In the genomic region with DNA sequence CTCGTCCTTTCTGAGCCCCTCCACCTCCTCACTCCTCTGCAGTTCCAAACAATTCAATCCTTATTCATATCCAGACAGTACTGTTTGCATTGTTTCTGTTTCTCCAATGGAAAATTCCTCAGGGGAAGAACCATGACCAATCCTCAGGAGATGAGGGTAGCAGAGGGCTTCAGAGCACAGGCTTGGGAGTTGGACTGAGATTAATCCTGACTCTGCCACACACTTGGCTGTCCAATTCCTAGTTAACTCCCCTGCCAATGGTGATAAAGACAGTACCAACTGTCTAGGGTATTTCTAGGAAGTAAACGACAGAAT, we compare ENCODE assay signal across 28 cellular contexts. TPM values are rescaled to one million over a fixed set of nuclear protein-coding genes. Genes with fewer than 3 reads are reported as not detected.
A peak's percentile ranks its signal among the peaks of the same experiment; 100 is the strongest.
DNase-seq lines count a peak whose midpoint lies in the region; ATAC-seq and TF ChIP-seq lines count a peak whose summit lies in the region.
"Had no signal": no experiment of that assay in that cellular context is flagged by ENCODE, and none has a peak within 500 bp of the region (broad histone marks: within the 10 kb centered on the region; RNA-seq: fewer than 3 reads in every experiment).

No MANE protein-coding gene starts in this region.

- H3K36me3 ChIP-seq in DOHH2 (ENCODE audit: control insufficient read depth, low read length) (peaks cover 13% of the 10 kb centered on the region; the same call in 1 of the 2 replicates), suprapubic skin (no peaks in the 10 kb centered on the region)
- H3K36me3 ChIP-seq: gastroesophageal sphincter had no signal

- no peaks in the 10 kb centered on the region for H3K27me3 Mint-ChIP-seq in activated T-helper 17 cell treated with anti-CD3 and anti-CD28 coated beads, Interleukin-2, amount 50 U/mL, for 72 hours
- H3K27me3 Mint-ChIP-seq: activated CD4-positive, alpha-beta T cell treated with anti-CD3 and anti-CD28 coated beads, Interleukin-2, amount 10 ng/mL, durations not matched to agents 7 days and 5 days; naive thymus-derived CD4-positive, alpha-beta T cell; progenitor cell of endocrine pancreas had no signal

- no peak overlapping the region for H3K4me3 Mint-ChIP-seq in activated T-helper 17 cell treated with anti-CD3 and anti-CD28 coated beads, Interleukin-2, amount 50 U/mL, for 72 hours
- H3K4me3 Mint-ChIP-seq in stimulated activated effector memory CD8-positive, alpha-beta T cell treated with anti-CD3 and anti-CD28 coated beads, Interleukin-12 subunit alpha, Interleukin-12 subunit beta, amount 100 ng/mL, for 72 hours = no peak overlapping the region
- H3K4me3 Mint-ChIP-seq: activated CD4-positive, alpha-beta T cell treated with anti-CD3 and anti-CD28 coated beads, Interleukin-2, amount 10 ng/mL, durations not matched to agents 7 days and 5 days; activated T-helper 1 cell treated with anti-CD3 and anti-CD28 coated beads, Interleukin-12 subunit alpha, Interleukin-12 subunit beta, Interleukin-2, Interleukin-4 antibody, amounts not matched to agents 30 ng/mL and 10 ng/mL and 1 ng/mL, durations not matched to agents 14 hours and 24 hours and 36 hours; CD8-positive, alpha-beta memory T cell; naive thymus-derived CD4-positive, alpha-beta T cell had no signal

- WGBS in suprapubic skin = 61% methylated on average over 2 of the region's 2 CpGs

- H3K36me3 Mint-ChIP-seq in activated T-helper 17 cell treated with anti-CD3 and anti-CD28 coated beads, Interleukin-2, amount 50 U/mL, for 72 hours (ENCODE audit: low read depth) = no peaks in the 10 kb centered on the region
- peaks cover 16% of the 10 kb centered on the region for H3K36me3 Mint-ChIP-seq in stimulated activated effector memory CD8-positive, alpha-beta T cell treated with anti-CD3 and anti-CD28 coated beads, Interleukin-12 subunit alpha, Interleukin-12 subunit beta, amount 100 ng/mL, for 72 hours
- H3K36me3 Mint-ChIP-seq: activated naive CD4-positive, alpha-beta T cell treated with anti-CD3 and anti-CD28 coated beads, Interleukin-2, amount 50 U/mL, for 72 hours had no signal

- H3K27me3 ChIP-seq in DOHH2 (ENCODE audit: control insufficient read depth, low read length) (no peaks in the 10 kb centered on the region), suprapubic skin (no peaks in the 10 kb centered on the region)
- H3K27me3 ChIP-seq: gastroesophageal sphincter, testis had no signal

- H3F3A ChIP-seq in DOHH2 (ENCODE audit: control insufficient read depth, insufficient read depth) = peaks cover 4% of the 10 kb centered on the region; the same call in 1 of the 2 replicates

- no peak overlapping the region for H3K27ac ChIP-seq in DOHH2 (ENCODE audit: low read depth, low read length)
- no peak overlapping the region for H3K27ac ChIP-seq in suprapubic skin
- H3K27ac ChIP-seq: gastroesophageal sphincter, testis had no signal

- H3K4me1 ChIP-seq in DOHH2 (ENCODE audit: control insufficient read depth, low read length) (peaks cover 58% of the 10 kb centered on the region), suprapubic skin (peaks cover 7% of the 10 kb centered on the region)
- H3K4me1 ChIP-seq: testis had no signal

- ATAC-seq in activated T-helper 17 cell treated with anti-CD3 and anti-CD28 coated beads, Interleukin-2, amount 50 U/mL, for 72 hours (replicated peaks) = no peak
- no peak for ATAC-seq in stimulated activated effector memory CD8-positive, alpha-beta T cell treated with anti-CD3 and anti-CD28 coated beads, Interleukin-12 subunit alpha, Interleukin-12 subunit beta, amount 100 ng/mL, for 72 hours
- ATAC-seq in GM18858 (IDR thresholded peaks at IDR 0.05; ENCODE audit: unreplicated experiment) (no peak), HG03175 (IDR thresholded peaks at IDR 0.05; ENCODE audit: unreplicated experiment) (no peak)
- ATAC-seq: activated naive CD4-positive, alpha-beta T cell treated with anti-CD3 and anti-CD28 coated beads, Interleukin-2, amount 50 U/mL, for 72 hours; esophagus mucosa; gastroesophageal sphincter; naive thymus-derived CD4-positive, alpha-beta T cell; Right ventricle myocardium inferior had no signal

- no peak for TF ChIP-seq POLR2A in suprapubic skin (IDR thresholded peaks at IDR 0.05)

- H3K9me2 ChIP-seq in DOHH2 (replicated peaks; ENCODE audit: control insufficient read depth, low read length) = no peaks in the 10 kb centered on the region

- H3K79me2 ChIP-seq in DOHH2 (ENCODE audit: control insufficient read depth, low read length) = peaks cover 94% of the 10 kb centered on the region

- H4K20me1 ChIP-seq in DOHH2 (ENCODE audit: control insufficient read depth, insufficient read depth, low read depth, low read length) = peaks cover 66% of the 10 kb centered on the region

- peak overlapping the region; percentile 52; the same call in 1 of the 2 replicates for H3K4me2 ChIP-seq in DOHH2 (ENCODE audit: low read length)

- peak overlapping the region; percentile 25 for H3K27ac Mint-ChIP-seq in activated T-helper 17 cell treated with anti-CD3 and anti-CD28 coated beads, Interleukin-2, amount 50 U/mL, for 72 hours
- peak overlapping the region; percentile 13 for H3K27ac Mint-ChIP-seq in stimulated activated effector memory CD8-positive, alpha-beta T cell treated with anti-CD3 and anti-CD28 coated beads, Interleukin-12 subunit alpha, Interleukin-12 subunit beta, amount 100 ng/mL, for 72 hours
- H3K27ac Mint-ChIP-seq: activated CD4-positive, alpha-beta T cell treated with anti-CD3 and anti-CD28 coated beads, Interleukin-2, amount 10 ng/mL, durations not matched to agents 7 days and 5 days; activated T-helper 1 cell treated with anti-CD3 and anti-CD28 coated beads, Interleukin-12 subunit alpha, Interleukin-12 subunit beta, Interleukin-2, Interleukin-4 antibody, amounts not matched to agents 30 ng/mL and 10 ng/mL and 1 ng/mL, durations not matched to agents 14 hours and 24 hours and 36 hours; progenitor cell of endocrine pancreas had no signal

- H3K4me1 Mint-ChIP-seq in activated T-helper 17 cell treated with anti-CD3 and anti-CD28 coated beads, Interleukin-2, amount 50 U/mL, for 72 hours = peaks cover 15% of the 10 kb centered on the region
- peaks cover 42% of the 10 kb centered on the region for H3K4me1 Mint-ChIP-seq in stimulated activated effector memory CD8-positive, alpha-beta T cell treated with anti-CD3 and anti-CD28 coated beads, Interleukin-12 subunit alpha, Interleukin-12 subunit beta, amount 100 ng/mL, for 72 hours

- H3K9me3 Mint-ChIP-seq in activated T-helper 17 cell treated with anti-CD3 and anti-CD28 coated beads, Interleukin-2, amount 50 U/mL, for 72 hours = no peaks in the 10 kb centered on the region
- no peaks in the 10 kb centered on the region for H3K9me3 Mint-ChIP-seq in stimulated activated effector memory CD8-positive, alpha-beta T cell treated with anti-CD3 and anti-CD28 coated beads, Interleukin-12 subunit alpha, Interleukin-12 subunit beta, amount 100 ng/mL, for 72 hours
- H3K9me3 Mint-ChIP-seq: activated CD4-positive, alpha-beta T cell treated with anti-CD3 and anti-CD28 coated beads, Interleukin-2, amount 10 ng/mL, durations not matched to agents 7 days and 5 days; activated naive CD4-positive, alpha-beta T cell treated with anti-CD3 and anti-CD28 coated beads, Interleukin-2, amount 50 U/mL, for 72 hours; activated T-helper 1 cell treated with anti-CD3 and anti-CD28 coated beads, Interleukin-12 subunit alpha, Interleukin-12 subunit beta, Interleukin-2, Interleukin-4 antibody, amounts not matched to agents 30 ng/mL and 10 ng/mL and 1 ng/mL, durations not matched to agents 14 hours and 24 hours and 36 hours; CD8-positive, alpha-beta memory T cell had no signal

- H3K4me3 ChIP-seq in DOHH2 (ENCODE audit: low read length) (no peak overlapping the region), suprapubic skin (no peak overlapping the region)
- H3K4me3 ChIP-seq: gastroesophageal sphincter, testis had no signal

- peak; percentile 57 for DNase-seq in kidney tubule cell (ENCODE audit: low spot score)
- no peak for DNase-seq in stimulated activated effector memory CD8-positive, alpha-beta T cell treated with anti-CD3 and anti-CD28 coated beads, Interleukin-12 subunit alpha, Interleukin-12 subunit beta, amount 100 ng/mL, for 72 hours (ENCODE audit: low spot score in 2 of 2)
- no peak for DNase-seq in effector CD8-positive, alpha-beta T cell (lab: John Stamatoyannopoulos, UW)
- DNase-seq in suprapubic skin (ENCODE audit: low spot score in 2 of 2) = no peak
- DNase-seq: activated CD4-positive, alpha-beta T cell treated with anti-CD3 and anti-CD28 coated beads, Interleukin-2, amount 10 ng/mL, durations not matched to agents 7 days and 5 days; CD8-positive, alpha-beta memory T cell; cerebellar nuclear complex; DMS79; effector memory CD4-positive, alpha-beta T cell; HCEC 1CT; islet precursor cell; Kasumi-1; mammary epithelial cell; naive thymus-derived CD4-positive, alpha-beta T cell; NCI-H187 treated with DMSO at 0.1 percent for 48 hours; NCI-H2227 treated with DMSO at 0.1 percent for 48 hours; NCI-H748 treated with DMSO at 0.1 percent for 48 hours; testis had no signal

- TF ChIP-seq CTCF in DOHH2 (IDR thresholded peaks at IDR 0.05; ENCODE audit: low read depth, low read length, poor library complexity, severe bottlenecking) = no peak
- TF ChIP-seq CTCF in suprapubic skin (IDR thresholded peaks at IDR 0.05) = no peak

- no peak for TF ChIP-seq EP300 in suprapubic skin (IDR thresholded peaks at IDR 0.05)

- H3K9me3 ChIP-seq in DOHH2 (ENCODE audit: control insufficient read depth, insufficient read depth, low read length) (no peaks in the 10 kb centered on the region), suprapubic skin (no peaks in the 10 kb centered on the region)
- H3K9me3 ChIP-seq: gastroesophageal sphincter, testis had no signal

RNA-seq across cellular contexts. Expression of a gene that starts 58.0 kb away (rescaled TPM):
- 10 to 100 TPM; 28.7 to 38.5 TPM for total RNA-seq in activated T-helper 17 cell treated with anti-CD3 and anti-CD28 coated beads, Interleukin-2, amount 50 U/mL, for 72 hours
- 10 to 100 TPM; 30.4 to 57.1 (median 37.7) TPM for total RNA-seq in suprapubic skin
